ENCODE assay signal across 1 cellular context in genomic region chr6:137852811-137853210, GRCh38.
TF ChIP-seq lines count a peak whose summit lies in the region.

No MANE protein-coding gene starts in this region.

TF ChIP-seq in K562, 482 proteins besides CTCF, POLR2A, EP300 and RAD21:
- no peak for TF ChIP-seq JUNB (CRISPR knock-in tag; conservative IDR thresholded peaks at IDR 0.05)
- no peak for TF ChIP-seq HINFP (tag; conservative IDR thresholded peaks at IDR 0.05; ENCODE audit: low read depth)
- no peak for TF ChIP-seq SMAD4 (CRISPR knock-in tag; conservative IDR thresholded peaks at IDR 0.05)
- TF ChIP-seq MBD2 (IDR thresholded peaks at IDR 0.05; ENCODE audit: borderline replicate concordance, low read depth), result no peak
- TF ChIP-seq BRF2 (IDR thresholded peaks at IDR 0.05; ENCODE audit: borderline replicate concordance, insufficient read depth, insufficient read length), result no peak
- no peak for TF ChIP-seq DLX4 (CRISPR knock-in tag; IDR thresholded peaks at IDR 0.05)
- TF ChIP-seq RUNX1 (IDR thresholded peaks at IDR 0.05; ENCODE audit: low read depth), result no peak
- TF ChIP-seq PKNOX1 (IDR thresholded peaks at IDR 0.05), result no peak
